Comparison of ENCODE assay signal across 18 cellular contexts in the genomic region with DNA sequence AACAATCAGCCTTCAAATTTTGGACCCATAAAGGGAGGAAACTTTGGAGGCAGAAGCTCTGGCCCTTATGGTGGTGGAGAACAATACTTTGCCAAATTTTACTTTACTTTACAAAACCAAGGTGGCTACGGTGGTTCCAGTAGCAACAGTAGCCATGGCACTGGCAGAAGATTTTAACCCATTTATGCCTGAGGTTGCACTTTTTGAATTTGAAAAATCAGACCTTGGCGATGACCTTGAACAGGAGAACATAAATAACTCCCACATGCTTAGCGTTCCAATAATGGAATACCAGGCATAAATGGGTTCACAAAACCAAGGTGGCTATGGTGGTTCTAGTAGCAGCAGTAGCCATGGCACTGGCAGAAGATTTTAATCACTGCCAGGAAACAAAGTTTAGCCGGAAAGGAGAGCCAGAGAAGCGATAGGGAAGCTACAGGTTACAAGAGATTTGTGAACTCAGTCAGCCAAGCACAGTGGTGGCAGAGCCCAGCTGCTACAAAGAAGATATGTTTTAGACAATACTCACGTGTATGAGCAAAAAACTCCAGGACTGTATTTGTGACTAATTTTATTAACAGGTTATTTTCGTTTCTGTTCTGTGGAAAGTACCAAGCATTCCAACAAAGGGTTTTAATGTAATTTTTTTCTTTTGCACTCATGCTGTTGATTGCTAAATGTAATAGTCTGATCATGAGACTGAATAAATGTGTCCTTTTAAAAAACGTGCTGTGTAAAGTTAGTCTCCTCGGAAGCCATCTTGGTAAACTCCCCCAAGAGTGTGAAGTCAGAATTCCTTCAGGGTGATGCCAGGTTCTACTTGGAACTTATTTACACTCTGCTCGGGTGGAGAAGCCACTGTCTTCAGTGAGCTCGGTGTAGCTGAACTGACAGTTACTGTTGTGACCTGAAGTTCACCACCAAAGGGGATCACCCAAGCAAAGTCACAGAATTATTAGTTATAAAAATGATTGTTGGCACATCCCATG. TPM values are rescaled to one million over a fixed set of nuclear protein-coding genes. Genes with fewer than 3 reads are reported as not detected.
DNase-seq lines count a peak whose midpoint lies in the region; ATAC-seq and TF ChIP-seq lines count a peak whose summit lies in the region.
"Had no signal": no experiment of that assay in that cellular context is flagged by ENCODE, and none has a peak within 500 bp of the region (broad histone marks: within the 10 kb centered on the region; RNA-seq: fewer than 3 reads in every experiment).

No MANE protein-coding gene starts in this region.

- H3K9me3 ChIP-seq in HAP-1 (no peaks in the 10 kb centered on the region), mammary epithelial cell (replicated peaks; ENCODE audit: insufficient read depth, low read length) (no peaks in the 10 kb centered on the region)
- H3K9me3 ChIP-seq: testis had no signal

- H3K4me2 ChIP-seq in mammary epithelial cell (ENCODE audit: insufficient read depth, low read depth, low read length), result no peak overlapping the region

- no TSS peak for BruUV-seq in mammary epithelial cell (replicated peaks; lab: Mats Ljungman, UMichigan)

- H3K9ac ChIP-seq in mammary epithelial cell (ENCODE audit: insufficient read depth, low read length), result no peak overlapping the region

- H3K36me3 ChIP-seq in HAP-1 (replicated peaks) (peaks cover 26% of the 10 kb centered on the region), mammary epithelial cell (ENCODE audit: insufficient read depth, low read length) (peaks cover 2% of the 10 kb centered on the region)

- H3K4me1 Mint-ChIP-seq in naive B cell, result peaks cover 0 to 51% (median 32%) of the 10 kb centered on the region in 3 donors

- H3K27me3 ChIP-seq in HAP-1 (ENCODE audit: low read depth) (no peaks in the 10 kb centered on the region), mammary epithelial cell (ENCODE audit: insufficient read depth, low read length) (no peaks in the 10 kb centered on the region)
- H3K27me3 ChIP-seq: testis had no signal

- no peak for TF ChIP-seq CTCF in mammary epithelial cell (conservative IDR thresholded peaks at IDR 0.05 in 1 of 2, IDR thresholded peaks at IDR 0.05 in 1 of 2; ENCODE audit: extremely low read depth in 1 of 2, insufficient read depth in 1 of 2, low read depth in 1 of 2, low read length in 2 of 2)

- peaks cover 98% of the 10 kb centered on the region for H3K79me2 ChIP-seq in mammary epithelial cell (ENCODE audit: insufficient read depth, low read length)

- peaks cover 9 to 17% of the 10 kb centered on the region in 2 donors for H3K36me3 Mint-ChIP-seq in naive B cell

- H3K27ac ChIP-seq in mammary epithelial cell (ENCODE audit: insufficient read depth, low read depth, low read length), result no peak overlapping the region
- H3K27ac ChIP-seq: testis had no signal

- no peaks in the 10 kb centered on the region for H3K9me3 Mint-ChIP-seq in naive B cell

- peak overlapping the region in 5 of 6 donors; percentile 12 to 84 (median 68) for H3K27ac Mint-ChIP-seq in naive B cell

- peak; percentile 42 for ATAC-seq in GM18861 (IDR thresholded peaks at IDR 0.05; ENCODE audit: unreplicated experiment)
- peak; percentile 43 for ATAC-seq in GM21360 (IDR thresholded peaks at IDR 0.05; ENCODE audit: unreplicated experiment)
- ATAC-seq in HG03064 (IDR thresholded peaks at IDR 0.05; ENCODE audit: low read depth, unreplicated experiment), result peak; percentile 38
- ATAC-seq in naive B cell (ENCODE audit: low read depth in 2 of 2), result no peak
- ATAC-seq: sciatic nerve had no signal

- dilution Hi-C loops in mammary epithelial cell (cut with HindIII; ENCODE audit: low sequenced_read_pairs), result no loop called here

- in situ Hi-C loops in HAP-1 (cut with MboI; ENCODE audit: low sequenced_read_pairs) (loop anchor here (10.0 kb wide), 1 partner anchor 49 kb away; the partner anchor contains the start of gene MPC1), mammary epithelial cell (cut with MboI; ENCODE audit: low sequenced_read_pairs in 2 of 2) (no loop called here)

- H3K27me3 Mint-ChIP-seq in naive B cell, result no peaks in the 10 kb centered on the region

- H3K4me3 ChIP-seq in HAP-1 (no peak overlapping the region), mammary epithelial cell (replicated peaks in 1 of 3; ENCODE audit: insufficient read depth in 1 of 3, low read depth in 2 of 3, low read length in 3 of 3) (no peak overlapping the region)
- H3K4me3 ChIP-seq: testis had no signal

- intact Hi-C loops in mammary epithelial cell (cut with micrococcal nuclease), result no loop called here

- H3K4me3 Mint-ChIP-seq in naive B cell, result peak overlapping the region in 2 of 8 donors; percentile 17 to 73

- WGBS in mammary epithelial cell (ENCODE audit: low coverage, missing lambda C conversion rate), result 88% methylated on average over 11 of the region's 11 CpGs

- no peak overlapping the region for H2AFZ ChIP-seq in mammary epithelial cell (ENCODE audit: low read depth, low read length)

- H3K4me1 ChIP-seq in HAP-1, result peaks cover 19% of the 10 kb centered on the region
- no peaks in the 10 kb centered on the region for H3K4me1 ChIP-seq in mammary epithelial cell (ENCODE audit: insufficient read depth, low read length)

- peaks cover 2% of the 10 kb centered on the region for H4K20me1 ChIP-seq in mammary epithelial cell (ENCODE audit: insufficient read depth, low read length)

- DNase-seq in naive B cell, result no peak
- no peak for DNase-seq in HAP-1 (ENCODE audit: low spot score in 2 of 2)
- no peak for DNase-seq in stimulated activated CD4-positive, alpha-beta T cell treated with anti-CD3 and anti-CD28 coated beads, Interleukin-4, amount 100 ng/mL, for 4 hours
- DNase-seq in DMS153 treated with DMSO at 0.1 percent for 48 hours (lab: John Stamatoyannopoulos, UW; ENCODE audit: unreplicated experiment), result no peak
- DNase-seq in mammary epithelial cell, result no peak
- DNase-seq: activated CD8-positive, alpha-beta memory T cell treated with anti-CD3 and anti-CD28 coated beads, Interleukin-2, amount 50 U/mL, for 4 hours; amniotic stem cell; foreskin fibroblast; H7; NCI-H1048; NCI-H510A; testis had no signal

- CTCF ChIA-PET in mammary epithelial cell (lab: Charles Lee; ENCODE audit: low non-redundant PET), result interaction anchor here (0.7 kb wide), 1 partner anchor 9 kb away, joined by 3 read pairs; no protein-coding TSS in a partner anchor

RNA-seq across cellular contexts. Expression of gene SFT2D1, which starts 6.7 kb away (rescaled TPM):
- polyA plus RNA-seq in naive B cell (ENCODE audit: low read depth in 6 of 6), result 100 to 1,000 TPM in 5 of 6 donors, 10 to 100 TPM in 1; 95.5 to 172 (median 109) TPM
- total RNA-seq in mammary epithelial cell, result 10 to 100 TPM; 31.0 to 41.1 TPM
- polyA plus RNA-seq in mammary epithelial cell, result 45.1 TPM
- 33.2 TPM for polyA minus RNA-seq in mammary epithelial cell

RNA-seq across cellular contexts. Expression of gene PRR18, which starts 27.5 kb away (rescaled TPM):
- polyA plus RNA-seq in naive B cell (ENCODE audit: low read depth in 6 of 6) (not detected), mammary epithelial cell (0.01 TPM)
- total RNA-seq in mammary epithelial cell, result under 1 TPM; 0.09 to 0.50 TPM
- not detected for polyA minus RNA-seq in mammary epithelial cell
- total RNA-seq: dermis microvascular lymphatic vessel endothelial cell, HT1080, sciatic nerve had no signal

RNA-seq across cellular contexts. Expression of gene MPC1, which starts 47.1 kb away (rescaled TPM):
- polyA plus RNA-seq in naive B cell (ENCODE audit: low read depth in 6 of 6) (10 to 100 TPM; 30.2 to 61.0 (median 52.6) TPM), mammary epithelial cell (25.1 TPM)
- total RNA-seq in mammary epithelial cell, result 10 to 100 TPM; 21.5 to 24.8 TPM
- 13.6 TPM for polyA minus RNA-seq in mammary epithelial cell

Comparison
In these comparisons a context has a peak if more than half of its experiments do, and no peak if none do; other contexts are left out.
1. ATAC-seq: peak in GM18861 (single experiment), GM21360 (single experiment) and HG03064 (single experiment); none in naive B cell (0 of 2).